ENCODE assay signal across 17 cellular contexts in genomic region chr6:91141352-91141751, GRCh38.
"Had no signal": no experiment of that assay in that cellular context is flagged by ENCODE, and none has a peak within 500 bp of the region (broad histone marks: within the 10 kb centered on the region; RNA-seq: fewer than 3 reads in every experiment).

No MANE protein-coding gene starts in this region.

- H3K9me3 ChIP-seq: adrenal gland, heart left ventricle, ovary, thoracic aorta had no signal

- H3K4me3 Mint-ChIP-seq: activated naive CD4-positive, alpha-beta T cell treated with anti-CD3 and anti-CD28 coated beads, Interleukin-2, amount 50 U/mL, for 24 hours; activated T-cell treated with anti-CD3 and anti-CD28 coated beads, Interleukin-2, amount 50 U/mL, for 24 hours; effector memory CD8-positive, alpha-beta T cell; neural crest cell had no signal

- H3K36me3 ChIP-seq: adrenal gland, heart left ventricle, ovary, thoracic aorta had no signal

- H3K27ac Mint-ChIP-seq: activated naive CD4-positive, alpha-beta T cell treated with anti-CD3 and anti-CD28 coated beads, Interleukin-2, amount 50 U/mL, for 24 hours; activated T-cell treated with anti-CD3 and anti-CD28 coated beads, Interleukin-2, amount 50 U/mL, for 24 hours; effector memory CD8-positive, alpha-beta T cell had no signal

- H3K9me3 Mint-ChIP-seq: activated naive CD4-positive, alpha-beta T cell treated with anti-CD3 and anti-CD28 coated beads, Interleukin-2, amount 50 U/mL, for 24 hours; activated T-cell treated with anti-CD3 and anti-CD28 coated beads, Interleukin-2, amount 50 U/mL, for 24 hours; effector memory CD8-positive, alpha-beta T cell had no signal

- H3K27me3 ChIP-seq: adrenal gland, heart left ventricle, ovary had no signal

- H3K4me3 ChIP-seq: adrenal gland, heart left ventricle, lung, ovary, thoracic aorta had no signal

- H3K27me3 Mint-ChIP-seq: activated naive CD4-positive, alpha-beta T cell treated with anti-CD3 and anti-CD28 coated beads, Interleukin-2, amount 50 U/mL, for 24 hours; effector memory CD8-positive, alpha-beta T cell had no signal

- H3K36me3 Mint-ChIP-seq: activated naive CD4-positive, alpha-beta T cell treated with anti-CD3 and anti-CD28 coated beads, Interleukin-2, amount 50 U/mL, for 24 hours had no signal

- DNase-seq: activated CD4-positive, alpha-beta T cell treated with anti-CD3 and anti-CD28 coated beads for 1 hour; activated CD4-positive, alpha-beta T cell treated with anti-CD3 and anti-CD28 coated beads, Interleukin-2, amount 50 U/mL, for 48 hours; activated effector memory CD4-positive, alpha-beta T cell treated with anti-CD3 and anti-CD28 coated beads, Interleukin-2, amount 50 U/mL, for 16 hours; activated T-cell treated with anti-CD3 and anti-CD28 coated beads, Interleukin-2, amount 50 U/mL, for 24 hours; adrenal gland; dermis blood vessel endothelial cell; effector memory CD8-positive, alpha-beta T cell; foreskin melanocyte; heart left ventricle; midbrain; ovary; stimulated activated naive CD8-positive, alpha-beta T cell treated with anti-CD3 and anti-CD28 coated beads, Interleukin-15, Interleukin-2, amounts not matched to agents 100 U/mL and 50 U/mL, for 24 hours; T1000 had no signal

- H3K4me1 ChIP-seq: adrenal gland had no signal

- H3K4me1 Mint-ChIP-seq: activated naive CD4-positive, alpha-beta T cell treated with anti-CD3 and anti-CD28 coated beads, Interleukin-2, amount 50 U/mL, for 24 hours had no signal

- H3K27ac ChIP-seq: adrenal gland, heart left ventricle, ovary, thoracic aorta had no signal
